In the genomic region with DNA sequence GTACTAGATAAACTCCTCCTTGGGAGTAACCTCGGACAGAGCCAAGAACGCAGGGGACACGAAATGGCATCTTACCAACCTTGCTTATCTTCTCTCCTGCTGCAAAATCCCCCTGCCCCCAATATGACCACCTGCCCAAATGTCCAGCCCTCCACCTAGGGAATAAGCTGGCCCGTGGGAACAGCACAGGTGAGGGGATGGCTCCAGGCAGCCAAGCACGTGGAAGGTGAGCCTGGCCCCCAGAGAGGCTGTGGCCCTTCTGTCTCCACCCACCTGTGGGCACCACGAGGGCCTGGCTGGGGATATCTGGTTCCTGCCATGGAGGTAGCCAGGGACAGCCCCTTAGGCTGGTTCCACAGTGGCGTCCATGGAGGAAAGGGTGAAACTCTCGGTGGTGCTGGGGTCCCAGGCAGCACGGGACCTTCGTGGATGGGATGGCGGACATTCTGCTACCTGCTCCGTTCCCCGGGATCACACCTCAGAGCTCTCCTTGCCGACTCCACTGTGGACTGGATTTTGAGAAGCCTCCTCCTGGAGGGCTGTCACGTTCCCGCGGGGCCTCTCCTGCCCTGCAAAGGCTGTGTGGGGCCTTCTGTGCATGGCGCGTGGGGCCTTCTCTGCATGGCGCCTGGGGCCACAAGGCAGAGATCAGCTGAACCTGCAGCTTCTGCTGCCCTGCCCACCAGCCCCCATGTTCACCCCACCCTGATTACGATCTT, we compare ENCODE assay signal across 25 cellular contexts.
A peak's percentile ranks its signal among the peaks of the same experiment; 100 is the strongest.
DNase-seq lines count a peak whose midpoint lies in the region; ATAC-seq, FAIRE-seq and TF ChIP-seq lines count a peak whose summit lies in the region.
"Had no signal": no experiment of that assay in that cellular context is flagged by ENCODE, and none has a peak within 500 bp of the region (broad histone marks: within the 10 kb centered on the region; RNA-seq: fewer than 3 reads in every experiment).

No MANE protein-coding gene starts in this region.

- 96% methylated on average over 21 of the region's 21 CpGs; no CpG with 5 or more reads in 1 of the 2 experiments for WGBS in H1 (ENCODE audit: extremely low coverage in 1 of 2, insufficient coverage in 1 of 2, insufficient read length in 1 of 2, insufficient replicate concordance in 2 of 2, low coverage in 1 of 2, low lambda C conversion rate in 2 of 2, missing lambda C conversion rate in 1 of 2), 2 experiments

- H2BK20ac ChIP-seq in H1 (ENCODE audit: low read length): no peak overlapping the region

- H3K23me2 ChIP-seq in H1 (ENCODE audit: low read depth, low read length): no peaks in the 10 kb centered on the region

- CTCF ChIA-PET in H1 (lab: Charles Lee; ENCODE audit: partially characterized antibody): interaction anchor here (1.3 kb wide), 1 partner anchor 443 kb away, joined by 4 read pairs; no protein-coding TSS in a partner anchor

- no peak overlapping the region for H2AFZ ChIP-seq in H1 (ENCODE audit: low read length)
- no peak overlapping the region for H2AFZ ChIP-seq in neural cell (ENCODE audit: low read depth, low read length)

- TF ChIP-seq EP300 in H1 (IDR thresholded peaks at IDR 0.05; ENCODE audit: borderline replicate concordance in 1 of 2, low read depth in 2 of 2, low read length in 2 of 2): no peak
- no peak for TF ChIP-seq EP300 in neural cell (conservative IDR thresholded peaks at IDR 0.05; ENCODE audit: poor library complexity, severe bottlenecking)

- H3K79me2 ChIP-seq in H1 (ENCODE audit: control insufficient read depth in 1 of 2, insufficient read depth in 2 of 2, low read length in 2 of 2) (no peaks in the 10 kb centered on the region), neural cell (replicated peaks; ENCODE audit: insufficient read depth, low read length) (no peaks in the 10 kb centered on the region)

- no peak overlapping the region for H3K18ac ChIP-seq in H1 (ENCODE audit: extremely low read depth, low read length)

- no peaks in the 10 kb centered on the region for H3K9me2 ChIP-seq in neural cell (ENCODE audit: insufficient read depth, low read length)

- H3K79me1 ChIP-seq in H1 (ENCODE audit: low read depth, low read length): no peaks in the 10 kb centered on the region

- no peak overlapping the region for H3K4ac ChIP-seq in H1 (replicated peaks; ENCODE audit: insufficient read length, low read depth, low read length)

- H4K20me1 ChIP-seq in H1 (replicated peaks in 1 of 2; ENCODE audit: control insufficient read depth in 1 of 2, insufficient read depth in 2 of 2, low read length in 2 of 2) (no peaks in the 10 kb centered on the region), neural cell (ENCODE audit: insufficient read depth) (no peaks in the 10 kb centered on the region)

- H4K91ac ChIP-seq in H1 (replicated peaks; ENCODE audit: insufficient read length, low read length): peak overlapping the region; percentile 20

- H2BK120ac ChIP-seq in H1 (replicated peaks; ENCODE audit: low read depth, low read length): no peak overlapping the region

- TF ChIP-seq POLR2A in H1 (IDR thresholded peaks at IDR 0.05; ENCODE audit: control extremely low read depth in 1 of 2, low read depth in 2 of 2, low read length in 2 of 2): no peak

- peaks cover 0 to 4% (median 0%) of the 10 kb centered on the region in 4 experiments; a peak in 2 of 7 replicates for H3K27me3 ChIP-seq in H1 (replicated peaks in 1 of 4; ENCODE audit: control insufficient read depth in 3 of 4, extremely low read depth in 1 of 4, insufficient read depth in 3 of 4, low read length in 3 of 4)
- no peaks in the 10 kb centered on the region for H3K27me3 ChIP-seq in neural cell (ENCODE audit: insufficient read depth, low read depth, low read length)
- H3K27me3 ChIP-seq: Peyer's patch had no signal

- peaks cover 9% of the 10 kb centered on the region for H3F3A ChIP-seq in neural cell (ENCODE audit: insufficient read depth, low read length, poor library complexity, severe bottlenecking)

- TF ChIP-seq CTCF in H1 (IDR thresholded peaks at IDR 0.05; ENCODE audit: control extremely low read depth in 1 of 3, insufficient read depth in 1 of 3, low read depth in 1 of 3, low read length in 3 of 3): no peak
- TF ChIP-seq CTCF in neural cell (IDR thresholded peaks at IDR 0.05; ENCODE audit: poor library complexity, severe bottlenecking): no peak

- no peak overlapping the region for H3K4me3 ChIP-seq in H1 (ENCODE audit: extremely low read depth in 1 of 4, insufficient read depth in 2 of 4, low read depth in 3 of 4, low read length in 4 of 4)
- H3K4me3 ChIP-seq in neural cell (ENCODE audit: low read length): no peak overlapping the region
- H3K4me3 ChIP-seq: MG63, Peyer's patch had no signal

- H3K4me1 ChIP-seq in H1 (replicated peaks in 1 of 4; ENCODE audit: control insufficient read depth in 3 of 4, insufficient read depth in 4 of 4, low read length in 3 of 4): peaks cover 0 to 11% (median 7%) of the 10 kb centered on the region in 4 experiments; a peak in 6 of 7 replicates

- H3K9me3 ChIP-seq in H1 (ENCODE audit: insufficient read depth in 2 of 2, low read depth in 1 of 2, low read length in 1 of 2): no peaks in the 10 kb centered on the region
- no peaks in the 10 kb centered on the region for H3K9me3 ChIP-seq in neural cell (ENCODE audit: low read length)
- H3K9me3 ChIP-seq: MG63, Peyer's patch had no signal

- no peak overlapping the region for H2BK12ac ChIP-seq in H1 (ENCODE audit: low read depth, low read length)

- TF ChIP-seq RAD21 in H1 (IDR thresholded peaks at IDR 0.05 in 1 of 2, conservative IDR thresholded peaks at IDR 0.05 in 1 of 2; ENCODE audit: low read depth in 2 of 2, low read length in 2 of 2) (no peak), neural cell (conservative IDR thresholded peaks at IDR 0.05) (no peak)

- no peak for ATAC-seq in HG03175 (IDR thresholded peaks at IDR 0.05; ENCODE audit: unreplicated experiment)
- no peak for ATAC-seq in HG03520 (IDR thresholded peaks at IDR 0.05; ENCODE audit: unreplicated experiment)
- no peak for ATAC-seq in HG03039 (IDR thresholded peaks at IDR 0.05; ENCODE audit: unreplicated experiment)

- H3K4me2 ChIP-seq in H1 (ENCODE audit: insufficient read depth in 1 of 2, low read depth in 2 of 2, low read length in 2 of 2) (no peak overlapping the region), neural cell (ENCODE audit: low read length) (no peak overlapping the region)

- H2BK15ac ChIP-seq in H1 (ENCODE audit: low read length): 0 out of 2 replicates have a peak overlapping the region, but pooled peaks have one; percentile 72

- H3K27ac ChIP-seq in H1 (ENCODE audit: low read depth, low read length): no peak overlapping the region
- H3K27ac ChIP-seq in neural cell (ENCODE audit: low read length): peak overlapping the region; percentile 82
- H3K27ac ChIP-seq: 22Rv1, HL-60, Peyer's patch had no signal

- no peak overlapping the region for H3K23ac ChIP-seq in H1 (ENCODE audit: insufficient read length)

- no peak overlapping the region for H2BK5ac ChIP-seq in H1 (ENCODE audit: low read depth, low read length)

- H3K14ac ChIP-seq in H1 (ENCODE audit: insufficient read length): no peak overlapping the region

- POLR2A ChIA-PET in H1 (lab: Charles Lee; ENCODE audit: partially characterized antibody): no interaction called here

- no peak overlapping the region; the same call in 1 of the 2 replicates for H4K8ac ChIP-seq in H1 (ENCODE audit: extremely low read depth, insufficient read depth, low read length)

- no peak for FAIRE-seq in H1 (lab: Jason Lieb, UNC)
- FAIRE-seq: G401.6 had no signal

- no peak overlapping the region for H3K9ac ChIP-seq in H1 (replicated peaks in 1 of 4; ENCODE audit: extremely low read depth in 1 of 4, low read depth in 3 of 4, low read length in 3 of 4)
- peak overlapping the region; percentile 60 for H3K9ac ChIP-seq in neural cell (ENCODE audit: low read length)

- peak; percentile 29 for DNase-seq in NCI-H82 (lab: John Stamatoyannopoulos, UW)
- no peak for DNase-seq in NCI-H82 treated with DMSO at 0.1 percent for 48 hours (lab: John Stamatoyannopoulos, UW; ENCODE audit: unreplicated experiment)
- DNase-seq in H1 (ENCODE audit: low read depth in 1 of 2, low spot score in 2 of 2): no peak
- no peak for DNase-seq in SHP77 (lab: John Stamatoyannopoulos, UW)
- DNase-seq: AML-193; COR-L47; HFFc6; IMR-90; Karpas-422; MG63; NCI-H1048; NCI-H1436; NCI-H2029 treated with DMSO at 0.1 percent for 48 hours; NCI-H2171 treated with DMSO at 0.1 percent for 48 hours; NCI-H446; NCI-H526 treated with DMSO at 0.1 percent for 48 hours; NK-92 treated with Interleukin-12 subunit alpha and Interleukin-12 subunit beta, amount 100 ng/mL, for 24 hours had no signal

- H3K56ac ChIP-seq in H1 (replicated peaks; ENCODE audit: insufficient read length, low read depth, low read length): no peak overlapping the region

- no peak overlapping the region for H4K5ac ChIP-seq in H1 (ENCODE audit: insufficient read length, low read depth, low read length)

- H2AK5ac ChIP-seq in H1 (ENCODE audit: low read depth, low read length): no peak overlapping the region

- H3K36me3 ChIP-seq in H1 (ENCODE audit: control insufficient read depth in 2 of 4, insufficient read depth in 4 of 4, low read length in 3 of 4) (no peaks in the 10 kb centered on the region), neural cell (ENCODE audit: insufficient read depth, low read length) (no peaks in the 10 kb centered on the region)
- H3K36me3 ChIP-seq: MG63, Peyer's patch had no signal

TF ChIP-seq in H1, 55 proteins besides CTCF, POLR2A, EP300 and RAD21:
- TF ChIP-seq TAF1 (IDR thresholded peaks at IDR 0.05; ENCODE audit: low read depth, low read length): no peak
- TF ChIP-seq CBX8 (IDR thresholded peaks at IDR 0.05; ENCODE audit: borderline replicate concordance, low read depth, low read length): no peak
- TF ChIP-seq NRF1 (IDR thresholded peaks at IDR 0.05; ENCODE audit: low read depth, low read length): no peak

TF ChIP-seq in neural cell, 6 proteins besides CTCF, POLR2A, EP300 and RAD21 (continues in another document):
- TF ChIP-seq EZH2 (IDR thresholded peaks at IDR 0.05; ENCODE audit: borderline replicate concordance, insufficient read depth, low read length, poor library complexity, severe bottlenecking): no peak
- TF ChIP-seq POLR2AphosphoS5 (IDR thresholded peaks at IDR 0.05): no peak
- TF ChIP-seq MXI1 (conservative IDR thresholded peaks at IDR 0.05; ENCODE audit: poor library complexity, severe bottlenecking): no peak
- no peak for TF ChIP-seq TAF1 (IDR thresholded peaks at IDR 0.05; ENCODE audit: low read depth)
